In genomic region chr15:77042245-77042644, GRCh38 we compare ENCODE assay signal across 1 cellular context.
TF ChIP-seq lines count a peak whose summit lies in the region.

No MANE protein-coding gene starts in this region.

TF ChIP-seq in HepG2, 621 proteins besides CTCF, POLR2A, EP300 and RAD21:
- TF ChIP-seq, protein P1, sequence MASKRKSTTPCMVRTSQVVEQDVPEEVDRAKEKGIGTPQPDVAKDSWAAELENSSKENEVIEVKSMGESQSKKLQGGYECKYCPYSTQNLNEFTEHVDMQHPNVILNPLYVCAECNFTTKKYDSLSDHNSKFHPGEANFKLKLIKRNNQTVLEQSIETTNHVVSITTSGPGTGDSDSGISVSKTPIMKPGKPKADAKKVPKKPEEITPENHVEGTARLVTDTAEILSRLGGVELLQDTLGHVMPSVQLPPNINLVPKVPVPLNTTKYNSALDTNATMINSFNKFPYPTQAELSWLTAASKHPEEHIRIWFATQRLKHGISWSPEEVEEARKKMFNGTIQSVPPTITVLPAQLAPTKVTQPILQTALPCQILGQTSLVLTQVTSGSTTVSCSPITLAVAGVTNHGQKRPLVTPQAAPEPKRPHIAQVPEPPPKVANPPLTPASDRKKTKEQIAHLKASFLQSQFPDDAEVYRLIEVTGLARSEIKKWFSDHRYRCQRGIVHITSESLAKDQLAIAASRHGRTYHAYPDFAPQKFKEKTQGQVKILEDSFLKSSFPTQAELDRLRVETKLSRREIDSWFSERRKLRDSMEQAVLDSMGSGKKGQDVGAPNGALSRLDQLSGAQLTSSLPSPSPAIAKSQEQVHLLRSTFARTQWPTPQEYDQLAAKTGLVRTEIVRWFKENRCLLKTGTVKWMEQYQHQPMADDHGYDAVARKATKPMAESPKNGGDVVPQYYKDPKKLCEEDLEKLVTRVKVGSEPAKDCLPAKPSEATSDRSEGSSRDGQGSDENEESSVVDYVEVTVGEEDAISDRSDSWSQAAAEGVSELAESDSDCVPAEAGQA (IDR thresholded peaks at IDR 0.05; ENCODE audit: low read depth): no peak
- TF ChIP-seq, protein P1 (CRISPR knock-in tag; IDR thresholded peaks at IDR 0.05; ENCODE audit: borderline replicate concordance): no peak
- TF ChIP-seq DNMT3B (CRISPR knock-in tag; conservative IDR thresholded peaks at IDR 0.05) (no peak), ZBTB40 (IDR thresholded peaks at IDR 0.05) (no peak), ZBTB40 (CRISPR knock-in tag; IDR thresholded peaks at IDR 0.05) (no peak), POLR2AphosphoS2 (IDR thresholded peaks at IDR 0.05; ENCODE audit: low read depth, low read length) (no peak), ZFP62 (CRISPR knock-in tag; IDR thresholded peaks at IDR 0.05) (no peak), ZNF879 (CRISPR knock-in tag; IDR thresholded peaks at IDR 0.05) (no peak), TSC22D2 (CRISPR knock-in tag; IDR thresholded peaks at IDR 0.05; ENCODE audit: borderline replicate concordance) (no peak), NKX3-1 (CRISPR knock-in tag; IDR thresholded peaks at IDR 0.05) (no peak), TRIM24 (CRISPR knock-in tag; IDR thresholded peaks at IDR 0.05) (no peak), TEF (CRISPR knock-in tag; IDR thresholded peaks at IDR 0.05) (no peak), CREB3 (CRISPR knock-in tag; IDR thresholded peaks at IDR 0.05) (no peak)
- TF ChIP-seq, protein P2, sequence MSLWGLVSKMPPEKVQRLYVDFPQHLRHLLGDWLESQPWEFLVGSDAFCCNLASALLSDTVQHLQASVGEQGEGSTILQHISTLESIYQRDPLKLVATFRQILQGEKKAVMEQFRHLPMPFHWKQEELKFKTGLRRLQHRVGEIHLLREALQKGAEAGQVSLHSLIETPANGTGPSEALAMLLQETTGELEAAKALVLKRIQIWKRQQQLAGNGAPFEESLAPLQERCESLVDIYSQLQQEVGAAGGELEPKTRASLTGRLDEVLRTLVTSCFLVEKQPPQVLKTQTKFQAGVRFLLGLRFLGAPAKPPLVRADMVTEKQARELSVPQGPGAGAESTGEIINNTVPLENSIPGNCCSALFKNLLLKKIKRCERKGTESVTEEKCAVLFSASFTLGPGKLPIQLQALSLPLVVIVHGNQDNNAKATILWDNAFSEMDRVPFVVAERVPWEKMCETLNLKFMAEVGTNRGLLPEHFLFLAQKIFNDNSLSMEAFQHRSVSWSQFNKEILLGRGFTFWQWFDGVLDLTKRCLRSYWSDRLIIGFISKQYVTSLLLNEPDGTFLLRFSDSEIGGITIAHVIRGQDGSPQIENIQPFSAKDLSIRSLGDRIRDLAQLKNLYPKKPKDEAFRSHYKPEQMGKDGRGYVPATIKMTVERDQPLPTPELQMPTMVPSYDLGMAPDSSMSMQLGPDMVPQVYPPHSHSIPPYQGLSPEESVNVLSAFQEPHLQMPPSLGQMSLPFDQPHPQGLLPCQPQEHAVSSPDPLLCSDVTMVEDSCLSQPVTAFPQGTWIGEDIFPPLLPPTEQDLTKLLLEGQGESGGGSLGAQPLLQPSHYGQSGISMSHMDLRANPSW (CRISPR knock-in tag; IDR thresholded peaks at IDR 0.05; ENCODE audit: borderline replicate concordance): no peak
